In genomic region chr4:10167201-10167600, GRCh38 we compare ENCODE assay signal across 23 cellular contexts. TPM values are rescaled to one million over a fixed set of nuclear protein-coding genes. Genes with fewer than 3 reads are reported as not detected.
DNase-seq lines count a peak whose midpoint lies in the region; ATAC-seq lines count a peak whose summit lies in the region.
"Had no signal": no experiment of that assay in that cellular context is flagged by ENCODE, and none has a peak within 500 bp of the region (broad histone marks: within the 10 kb centered on the region; RNA-seq: fewer than 3 reads in every experiment).

No MANE protein-coding gene starts in this region.

- H3K9ac ChIP-seq in trophoblast cell (ENCODE audit: low read length), result no peak overlapping the region
- H3K9ac ChIP-seq: BLaER1 had no signal

- H3K4me2 ChIP-seq in trophoblast cell (ENCODE audit: low read length), result no peak overlapping the region
- H3K4me2 ChIP-seq: BLaER1 had no signal

- peaks cover 5% of the 10 kb centered on the region for H3K4me1 Mint-ChIP-seq in activated T-helper 17 cell treated with anti-CD3 and anti-CD28 coated beads, Interleukin-2, amount 50 U/mL, for 72 hours

- no peaks in the 10 kb centered on the region for H3K9me3 Mint-ChIP-seq in activated T-helper 17 cell treated with anti-CD3 and anti-CD28 coated beads, Interleukin-2, amount 50 U/mL, for 72 hours
- H3K9me3 Mint-ChIP-seq: CD14-positive monocyte; CD4-positive, alpha-beta memory T cell; CD8-positive, alpha-beta memory T cell had no signal

- H3K27ac Mint-ChIP-seq in activated T-helper 17 cell treated with anti-CD3 and anti-CD28 coated beads, Interleukin-2, amount 50 U/mL, for 72 hours, result peak overlapping the region; percentile 66
- H3K27ac Mint-ChIP-seq: CD4-positive, alpha-beta memory T cell had no signal

- H3K4me3 Mint-ChIP-seq in activated T-helper 17 cell treated with anti-CD3 and anti-CD28 coated beads, Interleukin-2, amount 50 U/mL, for 72 hours, result no peak overlapping the region
- H3K4me3 Mint-ChIP-seq: CD14-positive monocyte; CD4-positive, CD25-positive, alpha-beta regulatory T cell; CD8-positive, alpha-beta memory T cell had no signal

- peak overlapping the region; percentile 83 for H3K18ac ChIP-seq in trophoblast cell (ENCODE audit: low read length)

- no CpG with 5 or more reads among the region's 4 CpGs for WGBS in trophoblast cell (ENCODE audit: extremely low coverage, insufficient coverage, insufficient read length)

- H2BK12ac ChIP-seq in trophoblast cell (ENCODE audit: low read length), result peak overlapping the region; percentile 100

- peak overlapping the region; percentile 90 for H3K14ac ChIP-seq in trophoblast cell (ENCODE audit: low read length)

- peak overlapping the region; percentile 99 for H2BK5ac ChIP-seq in trophoblast cell (ENCODE audit: low read depth, low read length, poor library complexity)

- H3K9me3 ChIP-seq in trophoblast cell (ENCODE audit: insufficient read depth, low read depth, low read length), result no peaks in the 10 kb centered on the region
- H3K9me3 ChIP-seq: BE2C, BLaER1 had no signal

- no peaks in the 10 kb centered on the region for H3K27me3 Mint-ChIP-seq in activated T-helper 17 cell treated with anti-CD3 and anti-CD28 coated beads, Interleukin-2, amount 50 U/mL, for 72 hours
- H3K27me3 Mint-ChIP-seq: CD4-positive, alpha-beta memory T cell had no signal

- H4K12ac ChIP-seq in trophoblast cell (ENCODE audit: low read depth, low read length), result peak overlapping the region; percentile 25

- H3K79me1 ChIP-seq in trophoblast cell (ENCODE audit: low read length), result peaks cover 63% of the 10 kb centered on the region

- peak overlapping the region; percentile 60 for H3K4ac ChIP-seq in trophoblast cell (ENCODE audit: low read depth, low read length)

- peak overlapping the region; percentile 27 for H2AFZ ChIP-seq in trophoblast cell (ENCODE audit: insufficient read depth, low read length, poor library complexity)

- H2BK120ac ChIP-seq in trophoblast cell (ENCODE audit: insufficient read depth, low read length, poor library complexity), result peak overlapping the region; percentile 98

- no peak overlapping the region for H3K23ac ChIP-seq in trophoblast cell (ENCODE audit: low read length)

- peak overlapping the region; percentile 98 for H4K91ac ChIP-seq in trophoblast cell (ENCODE audit: low read depth, low read length)

- H2AK5ac ChIP-seq in trophoblast cell (ENCODE audit: low read length), result peak overlapping the region; percentile 61

- no peaks in the 10 kb centered on the region for H3K36me3 ChIP-seq in trophoblast cell (ENCODE audit: control insufficient read depth in 1 of 2, insufficient read depth in 2 of 2, low read length in 2 of 2)
- H3K36me3 ChIP-seq: BE2C, BLaER1 had no signal

- no peak for ATAC-seq in activated T-helper 17 cell treated with anti-CD3 and anti-CD28 coated beads, Interleukin-2, amount 50 U/mL, for 72 hours (replicated peaks)
- ATAC-seq: GM12878 had no signal

- peak overlapping the region; percentile 98 for H3K27ac ChIP-seq in trophoblast cell (ENCODE audit: low read depth, low read length)
- H3K27ac ChIP-seq: BLaER1 had no signal

- no peak overlapping the region for H3K4me3 ChIP-seq in trophoblast cell (ENCODE audit: low read depth, low read length)
- H3K4me3 ChIP-seq: BLaER1, GM12878 had no signal

- H3K27me3 ChIP-seq in trophoblast cell (ENCODE audit: insufficient read depth, low read length), result no peaks in the 10 kb centered on the region
- H3K27me3 ChIP-seq: BE2C, BLaER1 had no signal

- peaks cover 19 to 25% of the 10 kb centered on the region in 2 experiments for H3K4me1 ChIP-seq in trophoblast cell (ENCODE audit: control insufficient read depth in 1 of 2, insufficient read depth in 2 of 2, low read length in 2 of 2)
- H3K4me1 ChIP-seq: BE2C had no signal

- H3K36me3 Mint-ChIP-seq in activated T-helper 17 cell treated with anti-CD3 and anti-CD28 coated beads, Interleukin-2, amount 50 U/mL, for 72 hours (ENCODE audit: low read depth), result no peaks in the 10 kb centered on the region
- H3K36me3 Mint-ChIP-seq: CD14-positive monocyte; CD4-positive, alpha-beta memory T cell; CD4-positive, CD25-positive, alpha-beta regulatory T cell; CD8-positive, alpha-beta memory T cell had no signal

- H4K8ac ChIP-seq in trophoblast cell (ENCODE audit: low read depth, low read length), result peak overlapping the region; percentile 91

- DNase-seq in SW480 (ENCODE audit: low spot score), result peak; percentile 68
- DNase-seq in trophoblast cell, result no peak
- no peak for DNase-seq in effector CD8-positive, alpha-beta T cell (lab: John Stamatoyannopoulos, UW)
- no peak for DNase-seq in T-helper 1 cell
- DNase-seq: 8988T; ACHN; BE2C; C1 segment of cervical spinal cord; CD4-positive, alpha-beta memory T cell; CD4-positive, CD25-positive, alpha-beta regulatory T cell; CD8-positive, alpha-beta memory T cell; COR-L47; DMS 273 treated with DMSO at 0.1 percent for 48 hours; DMS153; DMS53; DMS79; DND-41; EL; GDM1 had no signal

- peaks cover 18% of the 10 kb centered on the region for H3K79me2 ChIP-seq in trophoblast cell (ENCODE audit: control insufficient read depth, insufficient read depth, low read length, poor library complexity)

RNA-seq across cellular contexts. Expression of gene WDR1, which starts 50.6 kb away (rescaled TPM):
- 100 to 1,000 TPM; 401 to 630 TPM for total RNA-seq in activated T-helper 17 cell treated with anti-CD3 and anti-CD28 coated beads, Interleukin-2, amount 50 U/mL, for 72 hours
- 349 and 360 TPM in 2 replicates for polyA plus RNA-seq in trophoblast cell (2013)
